ENCODE assay signal across 8 cellular contexts in the genomic region with DNA sequence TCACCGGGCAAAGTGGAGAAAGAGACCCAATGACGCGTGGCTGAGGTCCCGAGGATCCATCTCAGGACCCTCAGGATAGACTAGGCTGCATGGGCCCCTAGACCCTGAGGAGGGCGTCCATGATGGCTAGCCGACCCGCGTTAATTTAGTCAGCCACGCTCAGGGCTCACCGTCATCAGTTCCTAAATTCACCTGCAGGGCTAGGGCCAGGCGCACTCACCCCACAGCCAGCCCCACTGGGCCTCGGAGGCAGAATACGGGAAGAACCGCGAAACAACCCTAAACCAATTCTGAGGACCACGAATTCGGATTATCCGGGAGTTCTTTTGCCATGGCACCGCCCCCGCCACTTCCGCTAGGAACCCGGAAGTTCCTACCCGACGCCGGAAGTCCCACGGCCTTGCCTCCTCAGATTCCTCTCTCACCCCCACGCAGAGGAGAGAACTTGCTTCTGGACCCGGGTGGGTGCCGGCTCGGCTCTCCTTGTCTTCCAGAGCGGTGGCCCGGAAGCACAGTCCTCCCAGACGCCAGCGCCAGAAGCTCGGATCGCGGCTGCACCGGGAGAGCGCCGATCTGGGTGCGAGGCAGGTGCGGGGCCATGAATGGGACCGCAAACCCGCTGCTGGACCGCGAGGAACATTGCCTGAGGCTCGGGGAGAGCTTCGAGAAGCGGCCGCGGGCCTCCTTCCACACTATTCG. TPM values are rescaled to one million over a fixed set of nuclear protein-coding genes. Genes with fewer than 3 reads are reported as not detected.
DNase-seq lines count a peak whose midpoint lies in the region; ATAC-seq and TF ChIP-seq lines count a peak whose summit lies in the region.

A gene (plus strand): TSS at position 417 of the 699 bp plus-strand sequence. CDS start 182 bp downstream, at position 599.
A gene with protein sequence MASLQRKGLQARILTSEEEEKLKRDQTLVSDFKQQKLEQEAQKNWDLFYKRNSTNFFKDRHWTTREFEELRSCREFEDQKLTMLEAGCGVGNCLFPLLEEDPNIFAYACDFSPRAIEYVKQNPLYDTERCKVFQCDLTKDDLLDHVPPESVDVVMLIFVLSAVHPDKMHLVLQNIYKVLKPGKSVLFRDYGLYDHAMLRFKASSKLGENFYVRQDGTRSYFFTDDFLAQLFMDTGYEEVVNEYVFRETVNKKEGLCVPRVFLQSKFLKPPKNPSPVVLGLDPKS (minus strand): TSS at position 363 of the 699 bp plus-strand sequence. CDS start 1,033 bp downstream, outside the sequence.

- ATAC-seq in GM18867 (IDR thresholded peaks at IDR 0.05; ENCODE audit: unreplicated experiment) (peak; percentile 91), HG03108 (IDR thresholded peaks at IDR 0.05; ENCODE audit: unreplicated experiment) (peak; percentile 91)

- intact Hi-C loops in A673 (cut with micrococcal nuclease; ENCODE audit: unreplicated experiment), result no loop called here

- no TSS peak for BruUV-seq in A673 (replicated peaks; lab: Mats Ljungman, UMichigan)

- no peaks in the 10 kb centered on the region for H3K9me3 ChIP-seq in A673 (ENCODE audit: low read depth, low read length, poor library complexity, severe bottlenecking)

- peak; percentile 16; the same call in 1 of the 2 replicates for TF ChIP-seq CTCF in A673 (conservative IDR thresholded peaks at IDR 0.05; ENCODE audit: low read depth, low read length)

- peak within 1 kb of the TSS; percentile 79 for H3K4me3 ChIP-seq in A673 (ENCODE audit: low read depth, low read length, poor library complexity, severe bottlenecking)

- peaks cover 10% of the 10 kb centered on the region for H3K4me1 ChIP-seq in A673 (ENCODE audit: insufficient read depth, low read length, poor library complexity, severe bottlenecking)

- CTCF ChIA-PET in A673 (lab: Charles Lee), result interaction anchor here (0.7 kb wide), 1 partner anchor 863 kb away, joined by 3 read pairs; no protein-coding TSS in a partner anchor

- peak within 1 kb of the TSS; percentile 73 for H3K27ac ChIP-seq in A673 (ENCODE audit: low read depth, low read length, poor library complexity, severe bottlenecking)

- H3K36me3 ChIP-seq in A673 (ENCODE audit: insufficient read depth, low read length, poor library complexity, severe bottlenecking), result peaks cover 38% of the 10 kb centered on the region

- H3K27me3 ChIP-seq in A673 (replicated peaks; ENCODE audit: insufficient read depth, low read depth, low read length, poor library complexity), result no peaks in the 10 kb centered on the region

- DNase-seq in A673 (ENCODE audit: low spot score), result peak; percentile 93
- DNase-seq in NCI-H460 (ENCODE audit: extremely low read depth, low read depth), result peak; percentile 55
- DNase-seq in activated CD4-positive, CD25-positive, alpha-beta regulatory T cell treated with anti-CD3 and anti-CD28 coated beads, Interleukin-2, amount 50 U/mL, for 72 hours, result peak; percentile 80
- peak; percentile 90 for DNase-seq in cerebellum (ENCODE audit: low spot score)
- DNase-seq in kidney glomerular epithelial cell (lab: John Stamatoyannopoulos, UW), result peak; percentile 78
- peak; percentile 38 to 76 for DNase-seq in stimulated activated CD4-positive, alpha-beta T cell treated with anti-CD3 and anti-CD28 coated beads, Interleukin-1b, Interleukin-23, amount 100 ng/mL, for 1 hour (ENCODE audit: low read depth in 2 of 2)

- POLR2A ChIA-PET in A673 (lab: Charles Lee; ENCODE audit: low non-redundant PET), result no interaction called here

RNA-seq across cellular contexts. Expression of the first gene that starts in this region (rescaled TPM):
- total RNA-seq in A673 (2021) (28.7 and 29.0 TPM in 2 replicates), cerebellum (21.1 TPM)
- total RNA-seq in NCI-H460 (2014; rRNA removed; shearing (Covaris generic)), result 24.1 and 24.8 TPM in 2 replicates
- 13.8 and 16.8 TPM in 2 replicates for polyA plus RNA-seq in NCI-H460 (2014; cell fraction: nucleus; rRNA removed)

RNA-seq across cellular contexts. Expression of the second gene that starts in this region (rescaled TPM):
- total RNA-seq in A673 (2021) (24.4 and 25.7 TPM in 2 replicates), cerebellum (57.2 TPM)
- total RNA-seq in NCI-H460 (2014; rRNA removed; shearing (Covaris generic)), result 25.9 and 34.7 TPM in 2 replicates
- polyA plus RNA-seq in NCI-H460 (2014; cell fraction: nucleus; rRNA removed), result 8.0 and 9.3 TPM in 2 replicates

Comparison
In these comparisons a context has a peak if more than half of its experiments do, and no peak if none do; other contexts are left out.
1. Peak in every context shown above with its lines: DNase-seq, ATAC-seq, H3K4me3 ChIP-seq and H3K27ac ChIP-seq.